Comparison of ENCODE assay signal across 10 cellular contexts in the genomic region with DNA sequence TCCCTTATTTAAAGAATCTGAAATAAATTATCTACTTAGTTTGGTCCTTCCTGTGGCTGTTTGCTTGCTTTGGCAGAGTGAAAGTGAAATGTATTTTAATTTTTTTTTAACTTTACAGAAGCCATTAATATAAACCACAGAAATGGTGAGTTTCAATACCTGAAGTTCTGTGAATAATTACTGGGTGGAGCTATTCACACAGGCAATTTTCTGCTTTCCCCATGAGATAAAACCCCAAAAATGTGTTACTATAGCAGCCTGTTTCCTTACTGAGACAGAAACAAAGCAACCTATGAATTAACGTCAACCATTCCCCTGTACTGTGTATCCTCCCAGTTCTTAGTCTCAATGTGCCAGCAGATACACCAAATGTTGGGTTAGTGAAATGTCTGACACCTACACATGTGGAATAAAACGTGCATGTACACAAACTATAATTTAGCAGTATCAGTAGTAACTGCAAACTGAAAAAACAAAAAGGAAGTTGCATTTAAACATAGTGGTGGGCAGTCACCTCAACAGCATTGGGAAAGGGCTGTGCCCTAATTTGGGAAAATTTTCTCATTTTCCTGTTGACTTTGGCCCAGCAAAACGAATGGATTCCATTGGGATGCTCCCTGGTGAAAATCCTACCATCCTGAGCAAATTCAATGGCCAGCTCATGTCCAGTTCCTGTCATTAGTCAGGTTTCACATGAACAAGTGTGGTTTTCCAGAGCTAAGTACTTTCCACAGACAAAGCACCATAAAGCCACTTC.
DNase-seq lines count a peak whose midpoint lies in the region; ATAC-seq, FAIRE-seq and TF ChIP-seq lines count a peak whose summit lies in the region.
"Had no signal": no experiment of that assay in that cellular context is flagged by ENCODE, and none has a peak within 500 bp of the region (broad histone marks: within the 10 kb centered on the region; RNA-seq: fewer than 3 reads in every experiment).

No MANE protein-coding gene starts in this region.

- H3K4me1 ChIP-seq in PC-9 (replicated peaks; ENCODE audit: insufficient read depth): no peaks in the 10 kb centered on the region

- peak overlapping the region; percentile 74 to 99 (median 97) for H3K27ac Mint-ChIP-seq in naive B cell

- H3K27me3 ChIP-seq in PC-9 (ENCODE audit: insufficient read depth, low read depth): no peaks in the 10 kb centered on the region

- no peaks in the 10 kb centered on the region for H4K20me1 ChIP-seq in PC-9 (ENCODE audit: insufficient read depth)

- H3K27me3 Mint-ChIP-seq in naive B cell: peaks cover 0 to 6% (median 0%) of the 10 kb centered on the region in 3 donors

- DNase-seq in GM18507 (ENCODE audit: extremely low spot score, insufficient read length, low read depth) (peak; percentile 33), naive B cell (peak; percentile 21), SW480 (ENCODE audit: low spot score) (no peak), PC-9 (no peak), NCI-H1092 (lab: John Stamatoyannopoulos, UW) (no peak)
- DNase-seq in stimulated activated CD4-positive, alpha-beta T cell treated with anti-CD3 and anti-CD28 coated beads, Interleukin-2, amount 100 ng/mL, for 48 hours: no peak
- DNase-seq: hippocampal formation, NCI-H510A treated with DMSO at 0.1 percent for 48 hours had no signal

- no peak overlapping the region for H3K4me3 ChIP-seq in PC-9

- intact Hi-C loops in PC-9 (cut with micrococcal nuclease; ENCODE audit: unreplicated experiment): no loop called here

- H3K4me1 Mint-ChIP-seq in naive B cell: peaks cover 38 to 61% (median 49%) of the 10 kb centered on the region in 3 donors

- TF ChIP-seq CTCF in PC-9 (conservative IDR thresholded peaks at IDR 0.05): no peak

- H3K9me3 Mint-ChIP-seq in naive B cell: no peaks in the 10 kb centered on the region

- no peaks in the 10 kb centered on the region for H3F3A ChIP-seq in PC-9 (ENCODE audit: insufficient read depth, low read depth)

- no TSS peak for BruUV-seq in PC-9 (replicated peaks; lab: Mats Ljungman, UMichigan)

- no peaks in the 10 kb centered on the region for H3K36me3 ChIP-seq in PC-9 (ENCODE audit: low read depth)

- CTCF ChIA-PET in PC-9 (lab: Charles Lee): no interaction called here

- no peak overlapping the region for H3K4me2 ChIP-seq in PC-9

- ATAC-seq in GM21515 (IDR thresholded peaks at IDR 0.05; ENCODE audit: unreplicated experiment) (peak; percentile 75), HG03558 (IDR thresholded peaks at IDR 0.05; ENCODE audit: extremely low read depth, unreplicated experiment) (peak; percentile 62), naive B cell (ENCODE audit: low read depth in 2 of 2) (peak; percentile 82 to 85)

- no peak overlapping the region for H2AFZ ChIP-seq in PC-9

- no peak overlapping the region for H3K27ac ChIP-seq in PC-9

- FAIRE-seq in GM18507 (lab: Jason Lieb, UNC): peak; percentile 79

- H3K4me3 Mint-ChIP-seq in naive B cell: peak overlapping the region in 7 of 8 donors; percentile 42 to 81 (median 72)

- no peaks in the 10 kb centered on the region for H3K79me2 ChIP-seq in PC-9 (ENCODE audit: low read depth)

- no peaks in the 10 kb centered on the region for H3K9me3 ChIP-seq in PC-9 (ENCODE audit: insufficient read depth, low read depth)

- H3K36me3 Mint-ChIP-seq in naive B cell: no peaks in the 10 kb centered on the region

- H3K9me2 ChIP-seq in PC-9 (ENCODE audit: insufficient read depth): no peaks in the 10 kb centered on the region

- POLR2A ChIA-PET in PC-9 (lab: Charles Lee; ENCODE audit: unreplicated experiment): no interaction called here

Comparison
In these comparisons a context has a peak if more than half of its experiments do, and no peak if none do; other contexts are left out.
1. DNase-seq: peak in GM18507 (single experiment) and naive B cell (single experiment); none in stimulated activated CD4-positive, alpha-beta T cell treated with anti-CD3 and anti-CD28 coated beads, Interleukin-2, amount 100 ng/mL, for 48 hours (0 of 2), SW480 (single experiment), PC-9 (0 of 2) and NCI-H1092 (single experiment).
2. Peak in every context shown above with its lines, with median percentiles within 50 percentile points of each other: ATAC-seq.